Comparison of ENCODE assay signal across 9 cellular contexts in genomic region chr7:101216001-101216859, GRCh38. TPM values are rescaled to one million over a fixed set of nuclear protein-coding genes. Genes with fewer than 3 reads are reported as not detected.
DNase-seq lines count a peak whose midpoint lies in the region; ATAC-seq, FAIRE-seq and TF ChIP-seq lines count a peak whose summit lies in the region.
"Had no signal": no experiment of that assay in that cellular context is flagged by ENCODE, and none has a peak within 500 bp of the region (broad histone marks: within the 10 kb centered on the region; RNA-seq: fewer than 3 reads in every experiment).

No MANE protein-coding gene starts in this region.

- H2AFZ ChIP-seq in GM23248, result peak overlapping the region; percentile 93

- TF ChIP-seq EP300 in A549 (IDR thresholded peaks at IDR 0.05), result no peak

- in situ Hi-C loops in GM23248 (cut with MboI), result no loop called here
- in situ Hi-C loops in GM13977 (cut with MboI; ENCODE audit: low pct_unique_long_range_greater_than_20kb, low sequenced_read_pairs, unreplicated experiment), result no loop called here

- H3K9ac ChIP-seq in GM23248 (peak overlapping the region; percentile 88), kidney (ENCODE audit: low read length in 2 of 2) (peak overlapping the region; percentile 58 to 80)

- H3K27me3 ChIP-seq in GM23248 (replicated peaks; ENCODE audit: insufficient read depth) (no peaks in the 10 kb centered on the region), thymus (ENCODE audit: control insufficient read depth, insufficient read depth) (no peaks in the 10 kb centered on the region)

- intact Hi-C loops in kidney (cut with DNase I), result no loop called here

- H3K9me3 Mint-ChIP-seq in activated naive CD8-positive, alpha-beta T cell treated with anti-CD3 and anti-CD28 coated beads for 36 hours, result no peaks in the 10 kb centered on the region

- H3K27ac ChIP-seq in A549, result peak overlapping the region; percentile 90 to 98
- H3K27ac ChIP-seq in GM23248, result peak overlapping the region; percentile 94
- H3K27ac ChIP-seq in kidney (ENCODE audit: low read depth in 2 of 2, low read length in 2 of 2), result no peak overlapping the region
- no peak overlapping the region for H3K27ac ChIP-seq in thymus (ENCODE audit: low read depth)

- peaks cover 27% of the 10 kb centered on the region for H3K4me1 Mint-ChIP-seq in activated naive CD8-positive, alpha-beta T cell treated with anti-CD3 and anti-CD28 coated beads for 36 hours

- CTCF ChIA-PET in A549 (lab: Yijun Ruan, JAX), result interaction anchor here (1.2 to 6.8 kb wide), 9 partner anchors 9 to 321 kb away, joined by 3 to 49 read pairs (median 6); partner anchors contain the start of genes ACHE and FIS1

- peaks cover 17% of the 10 kb centered on the region for H3K4me1 ChIP-seq in A549
- peaks cover 21% of the 10 kb centered on the region for H3K4me1 ChIP-seq in GM23248 (ENCODE audit: insufficient read depth)
- H3K4me1 ChIP-seq in kidney (ENCODE audit: control insufficient read depth in 1 of 2, insufficient read depth in 1 of 2, low read depth in 1 of 2, low read length in 2 of 2), result peaks cover 6 to 23% of the 10 kb centered on the region in 2 donors
- H3K4me1 ChIP-seq in thymus (ENCODE audit: control insufficient read depth, insufficient read depth, low read length), result peaks cover 7% of the 10 kb centered on the region

- DNase-seq in A549 (ENCODE audit: low read depth in 1 of 2, low spot score in 1 of 2), result no peak
- DNase-seq in GM23248, result peak; percentile 71
- no peak for DNase-seq in activated naive CD8-positive, alpha-beta T cell treated with anti-CD3 and anti-CD28 coated beads for 36 hours
- no peak for DNase-seq in kidney
- no peak for DNase-seq in middle frontal gyrus (ENCODE audit: extremely low spot score, low spot score)
- DNase-seq in stimulated activated CD4-positive, alpha-beta T cell treated with anti-CD3 and anti-CD28 coated beads, Interleukin-2, amount 100 ng/mL, for 48 hours, result no peak
- no peak for DNase-seq in GM13977 (ENCODE audit: low spot score)

- H3K9me2 ChIP-seq in GM23248 (ENCODE audit: insufficient read depth), result no peaks in the 10 kb centered on the region

- no peaks in the 10 kb centered on the region for H4K20me1 ChIP-seq in GM23248 (ENCODE audit: insufficient read depth)

- 82% methylated on average over 31 of the region's 31 CpGs for WGBS in A549 (ENCODE audit: missing lambda C conversion rate)
- 49 to 51% methylated on average over 31 of the region's 31 CpGs for WGBS in GM23248 (ENCODE audit: low coverage in 1 of 2, low lambda C conversion rate in 2 of 2, missing lambda C conversion rate in 2 of 2), 2 experiments
- WGBS in thymus, result 77% methylated on average over 31 of the region's 31 CpGs

- peak overlapping the region; percentile 91 for H3K4me2 ChIP-seq in A549
- H3K4me2 ChIP-seq in GM23248 (ENCODE audit: unreplicated experiment), result peak overlapping the region; percentile 93

- H3K79me2 ChIP-seq in GM23248 (ENCODE audit: insufficient read depth), result peaks cover 69% of the 10 kb centered on the region

- no peaks in the 10 kb centered on the region for H3F3A ChIP-seq in GM23248 (ENCODE audit: insufficient read depth)

- peak overlapping the region; percentile 94 for H3K4me3 Mint-ChIP-seq in activated naive CD8-positive, alpha-beta T cell treated with anti-CD3 and anti-CD28 coated beads for 36 hours

- POLR2A ChIA-PET in A549 (lab: Yijun Ruan, JAX), result no interaction called here

- H3K27ac Mint-ChIP-seq in activated naive CD8-positive, alpha-beta T cell treated with anti-CD3 and anti-CD28 coated beads for 36 hours, result peak overlapping the region; percentile 51

- H3K27me3 Mint-ChIP-seq in activated naive CD8-positive, alpha-beta T cell treated with anti-CD3 and anti-CD28 coated beads for 36 hours, result no peaks in the 10 kb centered on the region

- H3K9me3 ChIP-seq in A549 (no peaks in the 10 kb centered on the region), GM23248 (ENCODE audit: low read depth) (no peaks in the 10 kb centered on the region), kidney (ENCODE audit: control insufficient read depth in 1 of 2, low read length in 2 of 2) (no peaks in the 10 kb centered on the region), thymus (ENCODE audit: control insufficient read depth) (no peaks in the 10 kb centered on the region)

- H3K36me3 ChIP-seq in GM23248 (ENCODE audit: low read depth) (peaks cover 18% of the 10 kb centered on the region; the same call in 1 of the 2 replicates), kidney (ENCODE audit: control insufficient read depth in 1 of 2, insufficient read depth in 2 of 2, low read length in 2 of 2) (peaks cover 0 to 3% of the 10 kb centered on the region in 2 donors), thymus (ENCODE audit: control insufficient read depth, insufficient read depth) (peaks cover 3% of the 10 kb centered on the region)

- TF ChIP-seq CTCF in A549 (IDR thresholded peaks at IDR 0.05), result no peak
- no peak for TF ChIP-seq CTCF in kidney (IDR thresholded peaks at IDR 0.05; ENCODE audit: borderline replicate concordance, extremely low read depth, insufficient read depth)
- no peak for TF ChIP-seq CTCF in GM13977 (IDR thresholded peaks at IDR 0.05; ENCODE audit: extremely low read depth, insufficient read depth, missing control alignments)

- ATAC-seq in A549, result peak in 1 of 2 experiments; percentile 2; a peak in 2 of 6 replicates

- FAIRE-seq in A549 (lab: Jason Lieb, UNC), result no peak
- FAIRE-seq in kidney (lab: Jason Lieb, UNC), result no peak
- FAIRE-seq: frontal cortex had no signal

- H3K4me3 ChIP-seq in A549 (peak overlapping the region; percentile 97), GM23248 (peak overlapping the region; percentile 95), kidney (ENCODE audit: low read length in 2 of 2) (peak overlapping the region; percentile 98), thymus (ENCODE audit: low read length) (peak overlapping the region; percentile 84)

- TF ChIP-seq RAD21 in A549 (conservative IDR thresholded peaks at IDR 0.05 in 1 of 2, IDR thresholded peaks at IDR 0.05 in 1 of 2), result no peak

- no peak for TF ChIP-seq POLR2A in A549 (IDR thresholded peaks at IDR 0.05; ENCODE audit: low read length)

- H3K36me3 Mint-ChIP-seq in activated naive CD8-positive, alpha-beta T cell treated with anti-CD3 and anti-CD28 coated beads for 36 hours, result peaks cover 7% of the 10 kb centered on the region

RNA-seq across cellular contexts. Expression of gene PLOD3, which starts 1.2 kb away (rescaled TPM):
- polyA plus RNA-seq in A549 (2011; rRNA removed) (21.1 and 26.0 TPM in 2 replicates), A549 (2017; fragmentation: RNase III; extraction: RNeasy Plus Mini Kit Qiagen cat#74134 plus additional on column Dnase treatment) (48.7 to 52.8 TPM (median 50.6 TPM) in 3 replicates), GM23248 (2016; fragmentation: Nextera tagmentation; extraction: Ambion mirVana) (189 and 190 TPM in 2 replicates), kidney (ENCODE audit: insufficient read depth, low read depth, low replicate concordance) (53.5 TPM), thymus (32.0 TPM)
- 56.0 and 62.7 TPM in 2 replicates for polyA plus RNA-seq in A549 (2012; cell fraction: cytosol; rRNA removed)
- 167 and 231 TPM in 2 replicates for polyA plus RNA-seq in A549 (2012; cell fraction: nucleus; rRNA removed)
- polyA minus RNA-seq in A549 (2011; rRNA and poly(A)+ RNA removed), result 23.9 and 27.8 TPM in 2 replicates
- 126 and 149 TPM in 2 replicates for total RNA-seq in GM23248 (2014; rRNA removed; shearing (Covaris generic))
- 10 to 100 TPM; 19.5 to 22.7 TPM for total RNA-seq in activated naive CD8-positive, alpha-beta T cell treated with anti-CD3 and anti-CD28 coated beads for 36 hours
- 78.8 TPM for total RNA-seq in kidney

RNA-seq across cellular contexts. Expression of gene ZNHIT1, which starts 1.7 kb away (rescaled TPM):
- 29.5 and 33.2 TPM in 2 replicates for polyA plus RNA-seq in A549 (2011; rRNA removed)
- 52.6 and 59.5 TPM in 2 replicates for polyA plus RNA-seq in A549 (2012; cell fraction: cytosol; rRNA removed)
- polyA plus RNA-seq in A549 (2012; cell fraction: nucleus; rRNA removed), result 44.5 and 56.2 TPM in 2 replicates
- polyA plus RNA-seq in A549 (2017; fragmentation: RNase III; extraction: RNeasy Plus Mini Kit Qiagen cat#74134 plus additional on column Dnase treatment), result 55.6 to 56.4 TPM (median 55.9 TPM) in 3 replicates
- polyA minus RNA-seq in A549 (2011; rRNA and poly(A)+ RNA removed), result 22.7 and 22.8 TPM in 2 replicates
- total RNA-seq in GM23248 (2014; rRNA removed; shearing (Covaris generic)), result 98.0 and 102 TPM in 2 replicates
- 119 and 129 TPM in 2 replicates for polyA plus RNA-seq in GM23248 (2016; fragmentation: Nextera tagmentation; extraction: Ambion mirVana)
- 10 to 100 TPM; 37.3 to 38.5 TPM for total RNA-seq in activated naive CD8-positive, alpha-beta T cell treated with anti-CD3 and anti-CD28 coated beads for 36 hours
- total RNA-seq in kidney, result 74.9 TPM
- 208 TPM for polyA plus RNA-seq in kidney (ENCODE audit: insufficient read depth, low read depth, low replicate concordance)
- polyA plus RNA-seq in thymus, result 103 TPM

RNA-seq across cellular contexts. Expression of gene MOGAT3, which starts 15.4 kb away (rescaled TPM):
- polyA plus RNA-seq in A549 (2011; rRNA removed), result 0.11 and 0.14 TPM in 2 replicates
- 0.05 TPM in 1 of 2 replicates, not detected in the other for polyA plus RNA-seq in A549 (2012; cell fraction: cytosol; rRNA removed)
- polyA plus RNA-seq in A549 (2012; cell fraction: nucleus; rRNA removed), result 0.02 and 0.10 TPM in 2 replicates
- polyA plus RNA-seq in A549 (2017; fragmentation: RNase III; extraction: RNeasy Plus Mini Kit Qiagen cat#74134 plus additional on column Dnase treatment), result 0.09 TPM in 1 of 3 replicates, not detected in the others
- polyA minus RNA-seq in A549 (2011; rRNA and poly(A)+ RNA removed), result 0.44 TPM in 1 of 2 replicates, not detected in the other
- not detected in 2 replicates for total RNA-seq in GM23248 (2014; rRNA removed; shearing (Covaris generic))
- not detected in 2 replicates for polyA plus RNA-seq in GM23248 (2016; fragmentation: Nextera tagmentation; extraction: Ambion mirVana)
- not detected for total RNA-seq in activated naive CD8-positive, alpha-beta T cell treated with anti-CD3 and anti-CD28 coated beads for 36 hours
- total RNA-seq in kidney, result 0.25 TPM
- polyA plus RNA-seq in kidney (ENCODE audit: insufficient read depth, low read depth, low replicate concordance), result 0.37 TPM
- polyA plus RNA-seq in thymus, result 0.11 TPM
- total RNA-seq: frontal cortex had no signal

RNA-seq across cellular contexts. Expression of gene CLDN15, which starts 21.4 kb away (rescaled TPM):
- polyA plus RNA-seq in A549 (2011; rRNA removed) (9.6 and 12.0 TPM in 2 replicates), A549 (2017; fragmentation: RNase III; extraction: RNeasy Plus Mini Kit Qiagen cat#74134 plus additional on column Dnase treatment) (11.2 to 14.4 TPM (median 12.9 TPM) in 3 replicates), GM23248 (2016; fragmentation: Nextera tagmentation; extraction: Ambion mirVana) (0.81 and 1.4 TPM in 2 replicates), kidney (ENCODE audit: insufficient read depth, low read depth, low replicate concordance) (13.3 TPM), thymus (34.2 TPM)
- polyA plus RNA-seq in A549 (2012; cell fraction: cytosol; rRNA removed), result 15.9 and 21.6 TPM in 2 replicates
- 103 and 123 TPM in 2 replicates for polyA plus RNA-seq in A549 (2012; cell fraction: nucleus; rRNA removed)
- polyA minus RNA-seq in A549 (2011; rRNA and poly(A)+ RNA removed), result 11.3 and 11.9 TPM in 2 replicates
- total RNA-seq in GM23248 (2014; rRNA removed; shearing (Covaris generic)), result 2.9 and 5.0 TPM in 2 replicates
- total RNA-seq in activated naive CD8-positive, alpha-beta T cell treated with anti-CD3 and anti-CD28 coated beads for 36 hours, result 10 to 100 TPM; 12.8 to 13.3 TPM
- total RNA-seq in kidney, result 11.9 TPM

RNA-seq across cellular contexts. Expression of gene FIS1, which starts 28.7 kb away (rescaled TPM):
- polyA plus RNA-seq in A549 (2011; rRNA removed) (111 TPM in 2 replicates), A549 (2017; fragmentation: RNase III; extraction: RNeasy Plus Mini Kit Qiagen cat#74134 plus additional on column Dnase treatment) (155 to 161 TPM (median 159 TPM) in 3 replicates), GM23248 (2016; fragmentation: Nextera tagmentation; extraction: Ambion mirVana) (235 and 237 TPM in 2 replicates), kidney (ENCODE audit: insufficient read depth, low read depth, low replicate concordance) (472 TPM), thymus (148 TPM)
- polyA plus RNA-seq in A549 (2012; cell fraction: cytosol; rRNA removed), result 265 and 386 TPM in 2 replicates
- polyA plus RNA-seq in A549 (2012; cell fraction: nucleus; rRNA removed), result 177 and 197 TPM in 2 replicates
- 44.8 and 54.8 TPM in 2 replicates for polyA minus RNA-seq in A549 (2011; rRNA and poly(A)+ RNA removed)
- total RNA-seq in GM23248 (2014; rRNA removed; shearing (Covaris generic)), result 169 and 193 TPM in 2 replicates
- 100 to 1,000 TPM; 106 to 109 TPM for total RNA-seq in activated naive CD8-positive, alpha-beta T cell treated with anti-CD3 and anti-CD28 coated beads for 36 hours
- total RNA-seq in kidney, result 180 TPM

Comparison
In these comparisons a context has a peak if more than half of its experiments do, and no peak if none do; other contexts are left out.
1. H3K27ac ChIP-seq: peak in A549 (2 of 2) and GM23248 (single experiment); none in kidney (0 of 2) and thymus (single experiment).
2. Peak in every context shown above with its lines, with median percentiles within 50 percentile points of each other: H3K4me3 ChIP-seq.